In the genomic region with DNA sequence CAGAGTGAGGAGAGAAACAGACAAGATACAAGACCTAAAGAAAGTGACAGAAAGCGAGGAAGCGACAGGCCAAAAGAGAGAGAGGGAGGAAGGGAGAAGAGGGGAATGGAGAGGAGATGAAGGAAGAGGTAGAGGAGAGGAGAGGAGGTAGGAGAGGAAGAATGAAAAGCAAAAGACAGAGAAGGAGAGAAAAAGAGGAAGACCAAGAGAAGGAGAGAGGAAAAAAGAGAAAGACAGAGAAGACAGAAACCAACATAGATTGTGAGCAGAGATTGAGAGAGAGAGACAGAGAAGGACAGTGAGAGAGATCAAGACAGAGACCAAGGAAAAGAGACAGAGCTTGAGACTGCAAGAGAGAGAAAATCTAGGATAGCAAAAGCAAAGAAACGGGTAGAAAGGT, we compare ENCODE assay signal across 26 cellular contexts.
"Had no signal": no experiment of that assay in that cellular context is flagged by ENCODE, and none has a peak within 500 bp of the region (broad histone marks: within the 10 kb centered on the region; RNA-seq: fewer than 3 reads in every experiment).

No MANE protein-coding gene starts in this region.

- H3K27ac ChIP-seq: dorsolateral prefrontal cortex, left lung, parathyroid adenoma, tibial artery had no signal

- H3K9me3 Mint-ChIP-seq: nephron had no signal

- H3K36me3 ChIP-seq: left lung, tibial artery had no signal

- H3K4me1 Mint-ChIP-seq: mesothelial cell of epicardium, nephron had no signal

- ATAC-seq: activated CD4-positive, alpha-beta T cell treated with anti-CD3 and anti-CD28 coated beads for 36 hours; activated CD8-positive, alpha-beta memory T cell treated with anti-CD3 and anti-CD28 coated beads, Interleukin-2, amount 10 ng/mL, durations not matched to agents 7 days and 5 days; activated CD8-positive, alpha-beta T cell treated with anti-CD3 and anti-CD28 coated beads for 36 hours; activated naive CD4-positive, alpha-beta T cell treated with anti-CD3 and anti-CD28 coated beads, Interleukin-2, amount 50 U/mL, for 72 hours; effector memory CD8-positive, alpha-beta T cell; esophagus mucosa; left lung; right cardiac atrium; stimulated activated naive CD8-positive, alpha-beta T cell treated with anti-CD3 and anti-CD28 coated beads, Interleukin-15, amount 100 ng/mL, for 72 hours had no signal

- H3K27me3 Mint-ChIP-seq: activated B cell treated with CpG ODN at 0.5 μM for 24 hours; activated CD4-positive, alpha-beta T cell treated with anti-CD3 and anti-CD28 coated beads for 36 hours; activated CD8-positive, alpha-beta memory T cell treated with anti-CD3 and anti-CD28 coated beads, Interleukin-2, amount 10 ng/mL, durations not matched to agents 7 days and 5 days; activated CD8-positive, alpha-beta T cell treated with anti-CD3 and anti-CD28 coated beads for 36 hours; stimulated activated naive CD8-positive, alpha-beta T cell treated with anti-CD3 and anti-CD28 coated beads, Interleukin-15, amount 100 ng/mL, for 72 hours had no signal

- DNase-seq: activated B cell treated with CpG ODN at 0.5 μM for 24 hours; activated CD4-positive, alpha-beta T cell treated with anti-CD3 and anti-CD28 coated beads for 36 hours; activated CD8-positive, alpha-beta memory T cell treated with anti-CD3 and anti-CD28 coated beads, Interleukin-2, amount 10 ng/mL, durations not matched to agents 7 days and 5 days; activated CD8-positive, alpha-beta T cell treated with anti-CD3 and anti-CD28 coated beads for 36 hours; activated gamma-delta T cell; activated T-cell treated with anti-CD3 and anti-CD28 coated beads for 4 hours; central memory CD4-positive, alpha-beta T cell; dorsolateral prefrontal cortex; effector memory CD8-positive, alpha-beta T cell; hippocampal formation; kidney glomerular epithelial cell; left lung; nucleus accumbens; right cardiac atrium; stimulated activated CD4-positive, alpha-beta T cell treated with anti-CD3 and anti-CD28 coated beads, Interleukin-12 subunit alpha, Interleukin-12 subunit beta, amount 100 ng/mL, for 4 hours; stimulated activated CD4-positive, alpha-beta T cell treated with anti-CD3 and anti-CD28 coated beads, Interleukin-4, amount 100 ng/mL, for 4 hours; stimulated activated naive CD8-positive, alpha-beta T cell treated with anti-CD3 and anti-CD28 coated beads, Interleukin-15, amount 100 ng/mL, for 72 hours; SW 1271; T-helper 9 cell; tibial artery had no signal

- H3K4me3 Mint-ChIP-seq: activated B cell treated with CpG ODN at 0.5 μM for 24 hours; activated CD4-positive, alpha-beta T cell treated with anti-CD3 and anti-CD28 coated beads for 36 hours; activated CD8-positive, alpha-beta memory T cell treated with anti-CD3 and anti-CD28 coated beads, Interleukin-2, amount 10 ng/mL, durations not matched to agents 7 days and 5 days; activated CD8-positive, alpha-beta T cell treated with anti-CD3 and anti-CD28 coated beads for 36 hours; effector memory CD8-positive, alpha-beta T cell; mesothelial cell of epicardium; nephron; stimulated activated naive CD8-positive, alpha-beta T cell treated with anti-CD3 and anti-CD28 coated beads, Interleukin-15, amount 100 ng/mL, for 72 hours had no signal

- H3K4me1 ChIP-seq: left lung, parathyroid adenoma, tibial artery had no signal

- H3K9ac ChIP-seq: parathyroid adenoma had no signal

- H3K27ac Mint-ChIP-seq: activated B cell treated with CpG ODN at 0.5 μM for 24 hours; activated CD4-positive, alpha-beta T cell treated with anti-CD3 and anti-CD28 coated beads for 36 hours; activated CD8-positive, alpha-beta memory T cell treated with anti-CD3 and anti-CD28 coated beads, Interleukin-2, amount 10 ng/mL, durations not matched to agents 7 days and 5 days; activated CD8-positive, alpha-beta T cell treated with anti-CD3 and anti-CD28 coated beads for 36 hours; activated naive CD4-positive, alpha-beta T cell treated with anti-CD3 and anti-CD28 coated beads, Interleukin-2, amount 50 U/mL, for 72 hours; mesothelial cell of epicardium; nephron had no signal

- H3K9me3 ChIP-seq: left lung, tibial artery had no signal

- H3K27me3 ChIP-seq: dorsolateral prefrontal cortex, left lung, tibial artery had no signal

- H3K36me3 Mint-ChIP-seq: mesothelial cell of epicardium had no signal

- H3K79me2 ChIP-seq: parathyroid adenoma had no signal

- H3K4me3 ChIP-seq: dorsolateral prefrontal cortex, left lung, lung, tibial artery had no signal

- H2AFZ ChIP-seq: parathyroid adenoma had no signal
